In the genomic region with DNA sequence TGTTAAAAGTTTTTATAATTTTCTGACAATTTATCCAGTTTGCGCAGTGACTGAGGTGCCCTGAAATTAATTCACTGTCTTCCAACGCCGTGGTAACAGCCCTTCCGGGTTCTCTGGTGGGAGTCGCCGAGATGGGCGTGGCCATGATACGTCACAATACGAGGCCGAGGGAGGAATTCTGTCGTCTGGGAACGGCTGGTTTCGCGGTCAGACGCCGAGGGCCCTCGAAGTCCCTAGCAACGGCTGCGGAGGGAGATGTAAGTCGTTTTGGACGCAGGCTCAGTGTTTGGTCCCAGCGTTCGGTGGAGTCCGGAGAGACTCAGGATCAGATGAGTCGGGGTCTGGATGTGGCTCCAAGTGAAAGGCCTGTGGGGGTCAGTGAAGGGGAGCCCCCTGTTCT, we compare ENCODE assay signal across 9 cellular contexts. TPM values are rescaled to one million over a fixed set of nuclear protein-coding genes. Genes with fewer than 3 reads are reported as not detected.
DNase-seq lines count a peak whose midpoint lies in the region; ATAC-seq and TF ChIP-seq lines count a peak whose summit lies in the region.
"Had no signal": no experiment of that assay in that cellular context is flagged by ENCODE, and none has a peak within 500 bp of the region (broad histone marks: within the 10 kb centered on the region; RNA-seq: fewer than 3 reads in every experiment).

No MANE protein-coding gene starts in this region.

- H3K4me1 ChIP-seq in left ventricle myocardium inferior, result no peaks in the 10 kb centered on the region
- H3K4me1 ChIP-seq in upper lobe of right lung, result no peaks in the 10 kb centered on the region
- H3K4me1 ChIP-seq: A549 had no signal

- no peak for TF ChIP-seq CTCF in left ventricle myocardium inferior (IDR thresholded peaks at IDR 0.05; ENCODE audit: borderline replicate concordance)
- TF ChIP-seq CTCF in upper lobe of right lung (IDR thresholded peaks at IDR 0.05), result no peak

- intact Hi-C loops in cardiac septum (cut with DNase I), result no loop called here
- intact Hi-C loops in Right ventricle myocardium superior (cut with DNase I), result no loop called here
- intact Hi-C loops in left ventricle myocardium inferior (cut with micrococcal nuclease), result no loop called here
- intact Hi-C loops in upper lobe of right lung (cut with DNase I), result no loop called here

- DNase-seq in cardiac septum (ENCODE audit: low spot score), result peak; percentile 78
- no peak for DNase-seq in Right ventricle myocardium superior
- peak; percentile 20 for DNase-seq in left ventricle myocardium inferior
- DNase-seq in upper lobe of right lung, result no peak
- DNase-seq in activated T-cell treated with anti-CD3 and anti-CD28 coated beads, Interleukin-2, amount 50 U/mL, for 48 hours, result no peak
- DNase-seq: activated CD8-positive, alpha-beta memory T cell treated with anti-CD3 and anti-CD28 coated beads, Interleukin-2, amount 10 ng/mL, durations not matched to agents 7 days and 5 days; NCI-H524 had no signal

- peaks cover 87% of the 10 kb centered on the region for H3K9me3 ChIP-seq in left ventricle myocardium inferior (replicated peaks)
- peaks cover 63% of the 10 kb centered on the region for H3K9me3 ChIP-seq in upper lobe of right lung

- H3K27me3 ChIP-seq in left ventricle myocardium inferior (ENCODE audit: low read depth) (no peaks in the 10 kb centered on the region), upper lobe of right lung (no peaks in the 10 kb centered on the region)

- H3K36me3 ChIP-seq in left ventricle myocardium inferior, result peaks cover 35% of the 10 kb centered on the region
- peaks cover 10% of the 10 kb centered on the region for H3K36me3 ChIP-seq in upper lobe of right lung

- H3K27ac ChIP-seq in left ventricle myocardium inferior (replicated peaks), result no peak overlapping the region
- no peak overlapping the region for H3K27ac ChIP-seq in upper lobe of right lung
- H3K27ac ChIP-seq: A549 had no signal

- ATAC-seq in Right ventricle myocardium superior (ENCODE audit: poor library complexity) (no peak), upper lobe of right lung (no peak), GM21423 (IDR thresholded peaks at IDR 0.05; ENCODE audit: unreplicated experiment) (no peak)
- ATAC-seq: A549; activated CD8-positive, alpha-beta memory T cell treated with anti-CD3 and anti-CD28 coated beads, Interleukin-2, amount 10 ng/mL, durations not matched to agents 7 days and 5 days had no signal

- H3K4me3 ChIP-seq in left ventricle myocardium inferior (peak overlapping the region; percentile 53), upper lobe of right lung (peak overlapping the region; percentile 25)
- H3K4me3 ChIP-seq: A549 had no signal

RNA-seq across cellular contexts. Expression of gene ZNF613, which starts 21.7 kb away (rescaled TPM):
- total RNA-seq in cardiac septum (3.8 TPM), Right ventricle myocardium superior (3.1 TPM), left ventricle myocardium inferior (3.4 TPM), upper lobe of right lung (5.8 TPM)

RNA-seq across cellular contexts. Expression of gene ZNF350, which starts 37.7 kb away (rescaled TPM):
- total RNA-seq in cardiac septum, result 8.2 TPM
- 7.6 TPM for total RNA-seq in Right ventricle myocardium superior
- 8.0 TPM for total RNA-seq in left ventricle myocardium inferior
- 13.0 TPM for total RNA-seq in upper lobe of right lung

RNA-seq across cellular contexts. Expression of gene ZNF649, which starts 44.2 kb away (rescaled TPM):
- total RNA-seq in cardiac septum, result 8.6 TPM
- 6.4 TPM for total RNA-seq in Right ventricle myocardium superior
- total RNA-seq in left ventricle myocardium inferior, result 7.5 TPM
- 11.1 TPM for total RNA-seq in upper lobe of right lung

RNA-seq across cellular contexts. Expression of gene ZNF615, which starts 59.0 kb away (rescaled TPM):
- 11.8 TPM for total RNA-seq in cardiac septum
- 9.6 TPM for total RNA-seq in Right ventricle myocardium superior
- 11.2 TPM for total RNA-seq in left ventricle myocardium inferior
- total RNA-seq in upper lobe of right lung, result 14.4 TPM

Comparison
In these comparisons a context has a peak if more than half of its experiments do, and no peak if none do; other contexts are left out.
1. DNase-seq: peak in cardiac septum (single experiment) and left ventricle myocardium inferior (single experiment); none in Right ventricle myocardium superior (single experiment), upper lobe of right lung (single experiment) and activated T-cell treated with anti-CD3 and anti-CD28 coated beads, Interleukin-2, amount 50 U/mL, for 48 hours (0 of 2).